Comparison of ENCODE assay signal across 25 cellular contexts in the genomic region with DNA sequence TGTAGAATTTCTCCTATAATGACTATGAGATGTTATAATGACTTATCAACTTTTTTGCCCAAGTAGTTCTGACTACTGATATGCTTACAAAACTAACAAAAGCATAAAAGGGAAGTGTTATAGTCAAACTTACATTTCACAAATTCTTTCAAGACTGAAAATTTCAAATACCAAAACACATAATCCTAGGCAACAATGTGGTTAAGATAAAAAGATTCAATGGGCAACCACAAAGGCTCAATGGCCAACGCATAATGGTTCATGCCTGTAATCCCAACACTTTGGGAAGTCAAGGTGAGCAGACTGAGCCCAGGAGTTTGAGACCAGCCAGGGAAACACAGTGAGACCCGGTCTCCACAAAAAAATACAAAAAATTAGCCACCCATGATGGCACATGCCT.
"Had no signal": no experiment of that assay in that cellular context is flagged by ENCODE, and none has a peak within 500 bp of the region (broad histone marks: within the 10 kb centered on the region; RNA-seq: fewer than 3 reads in every experiment).

No MANE protein-coding gene starts in this region.

- H3K27me3 ChIP-seq: cardiac muscle cell, neural progenitor cell, suprapubic skin had no signal

- DNase-seq: activated CD4-positive, alpha-beta T cell treated with anti-CD3 and anti-CD28 coated beads for 1 hour; activated CD8-positive, alpha-beta memory T cell treated with anti-CD3 and anti-CD28 coated beads for 24 hours; activated CD8-positive, alpha-beta memory T cell treated with anti-CD3 and anti-CD28 coated beads, Interleukin-2, amount 50 U/mL, for 48 hours; activated effector memory CD4-positive, alpha-beta T cell treated with anti-CD3 and anti-CD28 coated beads, Interleukin-2, amount 50 U/mL, for 16 hours; activated T-cell treated with anti-CD3 and anti-CD28 coated beads, Interleukin-2, amount 50 U/mL, for 48 hours; effector memory CD8-positive, alpha-beta T cell; foreskin fibroblast; glutamatergic neuron; hippocampal formation; psoas muscle; right cardiac atrium; small intestine; stimulated activated CD4-positive, alpha-beta T cell treated with anti-CD3 and anti-CD28 coated beads, Interleukin-15, amount 100 ng/mL, for 24 hours; stimulated activated CD4-positive, alpha-beta T cell treated with anti-CD3 and anti-CD28 coated beads, Interleukin-2, amount 100 ng/mL, for 48 hours; T-helper 2 cell; WERI-Rb-1 had no signal

- H3K9me3 Mint-ChIP-seq: activated naive CD4-positive, alpha-beta T cell treated with anti-CD3 and anti-CD28 coated beads, Interleukin-2, amount 50 U/mL, for 24 hours; effector memory CD8-positive, alpha-beta T cell; neural progenitor cell; stimulated activated naive CD8-positive, alpha-beta T cell treated with anti-CD3 and anti-CD28 coated beads, Interleukin-15, Interleukin-2, amounts not matched to agents 100 ng/mL and 50 ng/mL, for 24 hours; type B pancreatic cell had no signal

- H3K27me3 Mint-ChIP-seq: activated naive CD4-positive, alpha-beta T cell treated with anti-CD3 and anti-CD28 coated beads, Interleukin-2, amount 50 U/mL, for 24 hours; effector memory CD8-positive, alpha-beta T cell; stimulated activated naive CD8-positive, alpha-beta T cell treated with anti-CD3 and anti-CD28 coated beads, Interleukin-15, Interleukin-2, amounts not matched to agents 100 ng/mL and 50 ng/mL, for 24 hours; type B pancreatic cell had no signal

- FAIRE-seq: keratinocyte had no signal

- H3K4me2 ChIP-seq: neural progenitor cell had no signal

- H3K27ac Mint-ChIP-seq: activated naive CD4-positive, alpha-beta T cell treated with anti-CD3 and anti-CD28 coated beads, Interleukin-2, amount 50 U/mL, for 24 hours; neural progenitor cell; stimulated activated naive CD8-positive, alpha-beta T cell treated with anti-CD3 and anti-CD28 coated beads, Interleukin-15, Interleukin-2, amounts not matched to agents 100 ng/mL and 50 ng/mL, for 24 hours; type B pancreatic cell had no signal

- H3K4me1 ChIP-seq: neural progenitor cell, psoas muscle, suprapubic skin had no signal

- H3K9me3 ChIP-seq: psoas muscle, suprapubic skin had no signal

- H3K4me1 Mint-ChIP-seq: neural progenitor cell had no signal

- H3K27ac ChIP-seq: cardiac muscle cell, epithelial cell of prostate, neural progenitor cell, psoas muscle, suprapubic skin, WERI-Rb-1 had no signal

- H3K4me3 ChIP-seq: cardiac muscle cell, lung, neural progenitor cell, psoas muscle, suprapubic skin had no signal

- H3K9ac ChIP-seq: neural progenitor cell had no signal

- H3K4me3 Mint-ChIP-seq: activated naive CD4-positive, alpha-beta T cell treated with anti-CD3 and anti-CD28 coated beads, Interleukin-2, amount 50 U/mL, for 24 hours; effector memory CD8-positive, alpha-beta T cell; neural progenitor cell; stimulated activated naive CD8-positive, alpha-beta T cell treated with anti-CD3 and anti-CD28 coated beads, Interleukin-15, Interleukin-2, amounts not matched to agents 100 ng/mL and 50 ng/mL, for 24 hours; type B pancreatic cell had no signal

- H2AFZ ChIP-seq: neural progenitor cell had no signal
